1 cellular context compared by ENCODE assay signal in the genomic region with DNA sequence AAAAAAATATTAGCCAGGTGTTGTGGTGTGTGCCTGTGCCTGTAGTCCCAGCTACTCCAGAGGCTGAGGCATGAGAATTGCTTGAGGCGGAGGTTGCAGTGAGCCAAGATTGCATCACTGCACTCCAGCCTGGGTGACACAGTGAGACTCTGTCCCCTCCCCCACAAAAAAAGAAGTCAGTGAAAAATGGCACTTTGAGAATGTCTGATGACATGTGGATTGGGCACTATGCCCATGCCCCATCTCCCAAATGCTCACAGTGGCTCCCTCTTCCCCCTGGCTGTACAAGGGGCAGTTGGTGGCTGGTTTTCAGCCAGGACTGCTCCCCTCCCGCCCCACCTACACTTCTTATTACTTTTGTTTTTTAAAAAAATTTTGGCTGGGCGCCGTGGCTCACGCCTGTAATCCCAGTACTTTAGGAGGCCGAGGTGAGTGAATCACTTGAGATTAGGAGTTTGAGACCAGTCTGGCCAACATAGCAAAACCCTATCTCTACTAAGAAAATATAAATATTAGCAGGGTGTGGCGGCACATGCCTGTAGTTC.
A peak's percentile ranks its signal among the peaks of the same experiment; 100 is the strongest.
TF ChIP-seq lines count a peak whose summit lies in the region.

No MANE protein-coding gene starts in this region.

TF ChIP-seq in K562, 482 proteins besides CTCF, POLR2A, EP300 and RAD21 (continued from another document):
- TF ChIP-seq MLX (CRISPR knock-in tag; conservative IDR thresholded peaks at IDR 0.05) = no peak
- no peak for TF ChIP-seq SIN3B (IDR thresholded peaks at IDR 0.05; ENCODE audit: low read depth)
- TF ChIP-seq ZNF23 (CRISPR knock-in tag; IDR thresholded peaks at IDR 0.05) = no peak
- no peak for TF ChIP-seq HDAC1 (IDR thresholded peaks at IDR 0.05)
- no peak for TF ChIP-seq POLR3G (IDR thresholded peaks at IDR 0.05; ENCODE audit: extremely low read depth, insufficient read length, insufficient replicate concordance)
- no peak for TF ChIP-seq MAFK (IDR thresholded peaks at IDR 0.05; ENCODE audit: low read length)
- no peak for TF ChIP-seq PHF20 (IDR thresholded peaks at IDR 0.05; ENCODE audit: partially characterized antibody)
- TF ChIP-seq ATF3 (IDR thresholded peaks at IDR 0.05) = peak; percentile 94
- TF ChIP-seq ATF3 (CRISPR knock-in tag; conservative IDR thresholded peaks at IDR 0.05) = no peak
- TF ChIP-seq, protein P1, sequence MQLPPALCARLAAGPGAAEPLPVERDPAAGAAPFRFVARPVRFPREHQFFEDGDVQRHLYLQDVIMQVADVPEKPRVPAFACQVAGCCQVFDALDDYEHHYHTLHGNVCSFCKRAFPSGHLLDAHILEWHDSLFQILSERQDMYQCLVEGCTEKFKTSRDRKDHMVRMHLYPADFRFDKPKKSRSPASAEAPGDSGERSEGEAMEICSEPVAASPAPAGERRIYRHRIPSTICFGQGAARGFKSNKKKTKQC (CRISPR knock-in tag; IDR thresholded peaks at IDR 0.05) = no peak
- TF ChIP-seq C11orf30 (IDR thresholded peaks at IDR 0.05; ENCODE audit: low read depth) = no peak
- no peak for TF ChIP-seq XRCC4 (IDR thresholded peaks at IDR 0.05; ENCODE audit: extremely low read depth, insufficient read depth, insufficient read length)
- peak; percentile 54; the same call in 1 of the 2 replicates for TF ChIP-seq CEBPB (tag; IDR thresholded peaks at IDR 0.05)
- no peak for TF ChIP-seq PML (IDR thresholded peaks at IDR 0.05; ENCODE audit: low read length)
- TF ChIP-seq HES1 (IDR thresholded peaks at IDR 0.05; ENCODE audit: low read depth) = no peak
- TF ChIP-seq CEBPG (CRISPR knock-in tag; IDR thresholded peaks at IDR 0.05) = peak; percentile 89
- peak; percentile 79 to 88 for TF ChIP-seq CEBPG (tag; conservative IDR thresholded peaks at IDR 0.05 in 1 of 2, IDR thresholded peaks at IDR 0.05 in 1 of 2)
- no peak for TF ChIP-seq ZFX (CRISPR knock-in tag; IDR thresholded peaks at IDR 0.05)
- TF ChIP-seq ZNF384 (IDR thresholded peaks at IDR 0.05; ENCODE audit: low read depth, low read length) = peak; percentile 65; the same call in 1 of the 2 replicates
- TF ChIP-seq LCOR (CRISPR knock-in tag; IDR thresholded peaks at IDR 0.05) = no peak
- no peak for TF ChIP-seq ZNF57 (CRISPR knock-in tag; IDR thresholded peaks at IDR 0.05)
- no peak for TF ChIP-seq CBX3 (IDR thresholded peaks at IDR 0.05; ENCODE audit: borderline replicate concordance in 1 of 2, low read length in 2 of 2)
- TF ChIP-seq MAZ (CRISPR knock-in tag; conservative IDR thresholded peaks at IDR 0.05 in 1 of 2, IDR thresholded peaks at IDR 0.05 in 1 of 2) = 0 out of 4 replicates have a peak, but pooled peaks of 1 of the 2 experiments have one; percentile 17
- TF ChIP-seq SIRT6 (IDR thresholded peaks at IDR 0.05; ENCODE audit: low read depth, low read length) = no peak
- no peak for TF ChIP-seq BDP1 (IDR thresholded peaks at IDR 0.05; ENCODE audit: insufficient read depth, insufficient read length)
- TF ChIP-seq ARID2 (IDR thresholded peaks at IDR 0.05) = no peak
- no peak for TF ChIP-seq DNMT1 (IDR thresholded peaks at IDR 0.05)
- TF ChIP-seq, protein P2, sequence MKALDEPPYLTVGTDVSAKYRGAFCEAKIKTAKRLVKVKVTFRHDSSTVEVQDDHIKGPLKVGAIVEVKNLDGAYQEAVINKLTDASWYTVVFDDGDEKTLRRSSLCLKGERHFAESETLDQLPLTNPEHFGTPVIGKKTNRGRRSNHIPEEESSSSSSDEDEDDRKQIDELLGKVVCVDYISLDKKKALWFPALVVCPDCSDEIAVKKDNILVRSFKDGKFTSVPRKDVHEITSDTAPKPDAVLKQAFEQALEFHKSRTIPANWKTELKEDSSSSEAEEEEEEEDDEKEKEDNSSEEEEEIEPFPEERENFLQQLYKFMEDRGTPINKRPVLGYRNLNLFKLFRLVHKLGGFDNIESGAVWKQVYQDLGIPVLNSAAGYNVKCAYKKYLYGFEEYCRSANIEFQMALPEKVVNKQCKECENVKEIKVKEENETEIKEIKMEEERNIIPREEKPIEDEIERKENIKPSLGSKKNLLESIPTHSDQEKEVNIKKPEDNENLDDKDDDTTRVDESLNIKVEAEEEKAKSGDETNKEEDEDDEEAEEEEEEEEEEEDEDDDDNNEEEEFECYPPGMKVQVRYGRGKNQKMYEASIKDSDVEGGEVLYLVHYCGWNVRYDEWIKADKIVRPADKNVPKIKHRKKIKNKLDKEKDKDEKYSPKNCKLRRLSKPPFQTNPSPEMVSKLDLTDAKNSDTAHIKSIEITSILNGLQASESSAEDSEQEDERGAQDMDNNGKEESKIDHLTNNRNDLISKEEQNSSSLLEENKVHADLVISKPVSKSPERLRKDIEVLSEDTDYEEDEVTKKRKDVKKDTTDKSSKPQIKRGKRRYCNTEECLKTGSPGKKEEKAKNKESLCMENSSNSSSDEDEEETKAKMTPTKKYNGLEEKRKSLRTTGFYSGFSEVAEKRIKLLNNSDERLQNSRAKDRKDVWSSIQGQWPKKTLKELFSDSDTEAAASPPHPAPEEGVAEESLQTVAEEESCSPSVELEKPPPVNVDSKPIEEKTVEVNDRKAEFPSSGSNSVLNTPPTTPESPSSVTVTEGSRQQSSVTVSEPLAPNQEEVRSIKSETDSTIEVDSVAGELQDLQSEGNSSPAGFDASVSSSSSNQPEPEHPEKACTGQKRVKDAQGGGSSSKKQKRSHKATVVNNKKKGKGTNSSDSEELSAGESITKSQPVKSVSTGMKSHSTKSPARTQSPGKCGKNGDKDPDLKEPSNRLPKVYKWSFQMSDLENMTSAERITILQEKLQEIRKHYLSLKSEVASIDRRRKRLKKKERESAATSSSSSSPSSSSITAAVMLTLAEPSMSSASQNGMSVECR (CRISPR knock-in tag; IDR thresholded peaks at IDR 0.05) = no peak
- no peak for TF ChIP-seq RBFOX2 (IDR thresholded peaks at IDR 0.05; ENCODE audit: low read depth, low read length)
- TF ChIP-seq RUNX1 (IDR thresholded peaks at IDR 0.05; ENCODE audit: low read depth) = no peak
- no peak for TF ChIP-seq SAFB2 (IDR thresholded peaks at IDR 0.05; ENCODE audit: borderline replicate concordance, low read depth, low read length, severe bottlenecking)
- TF ChIP-seq TRIM24 (IDR thresholded peaks at IDR 0.05) = peak in 1 of 2 experiments; percentile 15; a peak in 1 of 4 replicates
- TF ChIP-seq, protein P3, sequence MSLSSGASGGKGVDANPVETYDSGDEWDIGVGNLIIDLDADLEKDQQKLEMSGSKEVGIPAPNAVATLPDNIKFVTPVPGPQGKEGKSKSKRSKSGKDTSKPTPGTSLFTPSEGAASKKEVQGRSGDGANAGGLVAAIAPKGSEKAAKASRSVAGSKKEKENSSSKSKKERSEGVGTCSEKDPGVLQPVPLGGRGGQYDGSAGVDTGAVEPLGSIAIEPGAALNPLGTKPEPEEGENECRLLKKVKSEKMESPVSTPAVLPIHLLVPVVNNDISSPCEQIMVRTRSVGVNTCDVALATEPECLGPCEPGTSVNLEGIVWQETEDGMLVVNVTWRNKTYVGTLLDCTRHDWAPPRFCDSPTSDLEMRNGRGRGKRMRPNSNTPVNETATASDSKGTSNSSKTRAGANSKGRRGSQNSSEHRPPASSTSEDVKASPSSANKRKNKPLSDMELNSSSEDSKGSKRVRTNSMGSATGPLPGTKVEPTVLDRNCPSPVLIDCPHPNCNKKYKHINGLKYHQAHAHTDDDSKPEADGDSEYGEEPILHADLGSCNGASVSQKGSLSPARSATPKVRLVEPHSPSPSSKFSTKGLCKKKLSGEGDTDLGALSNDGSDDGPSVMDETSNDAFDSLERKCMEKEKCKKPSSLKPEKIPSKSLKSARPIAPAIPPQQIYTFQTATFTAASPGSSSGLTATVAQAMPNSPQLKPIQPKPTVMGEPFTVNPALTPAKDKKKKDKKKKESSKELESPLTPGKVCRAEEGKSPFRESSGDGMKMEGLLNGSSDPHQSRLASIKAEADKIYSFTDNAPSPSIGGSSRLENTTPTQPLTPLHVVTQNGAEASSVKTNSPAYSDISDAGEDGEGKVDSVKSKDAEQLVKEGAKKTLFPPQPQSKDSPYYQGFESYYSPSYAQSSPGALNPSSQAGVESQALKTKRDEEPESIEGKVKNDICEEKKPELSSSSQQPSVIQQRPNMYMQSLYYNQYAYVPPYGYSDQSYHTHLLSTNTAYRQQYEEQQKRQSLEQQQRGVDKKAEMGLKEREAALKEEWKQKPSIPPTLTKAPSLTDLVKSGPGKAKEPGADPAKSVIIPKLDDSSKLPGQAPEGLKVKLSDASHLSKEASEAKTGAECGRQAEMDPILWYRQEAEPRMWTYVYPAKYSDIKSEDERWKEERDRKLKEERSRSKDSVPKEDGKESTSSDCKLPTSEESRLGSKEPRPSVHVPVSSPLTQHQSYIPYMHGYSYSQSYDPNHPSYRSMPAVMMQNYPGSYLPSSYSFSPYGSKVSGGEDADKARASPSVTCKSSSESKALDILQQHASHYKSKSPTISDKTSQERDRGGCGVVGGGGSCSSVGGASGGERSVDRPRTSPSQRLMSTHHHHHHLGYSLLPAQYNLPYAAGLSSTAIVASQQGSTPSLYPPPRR (CRISPR knock-in tag; IDR thresholded peaks at IDR 0.05; ENCODE audit: borderline replicate concordance) = no peak
- TF ChIP-seq ATF7 (IDR thresholded peaks at IDR 0.05) = peak; percentile 47; the same call in 1 of the 2 replicates
- no peak for TF ChIP-seq ZNF668 (CRISPR knock-in tag; IDR thresholded peaks at IDR 0.05)
- no peak for TF ChIP-seq FOXK2 (conservative IDR thresholded peaks at IDR 0.05 in 1 of 2, IDR thresholded peaks at IDR 0.05 in 1 of 2; ENCODE audit: low read depth in 2 of 2)
- TF ChIP-seq JUND (IDR thresholded peaks at IDR 0.05; ENCODE audit: borderline replicate concordance, low read depth, low read length) = peak; percentile 56; the same call in 1 of the 2 replicates
- no peak for TF ChIP-seq JUND (tag; IDR thresholded peaks at IDR 0.05; ENCODE audit: borderline replicate concordance, low read depth, low read length)
- no peak for TF ChIP-seq CCAR2 (IDR thresholded peaks at IDR 0.05; ENCODE audit: low read depth, low read length)
- TF ChIP-seq CAMTA2 (CRISPR knock-in tag; conservative IDR thresholded peaks at IDR 0.05) = no peak
- TF ChIP-seq SUPT5H (IDR thresholded peaks at IDR 0.05) = no peak
- TF ChIP-seq ZNF75A (CRISPR knock-in tag; IDR thresholded peaks at IDR 0.05) = no peak
- no peak for TF ChIP-seq STAT5A (IDR thresholded peaks at IDR 0.05; ENCODE audit: borderline replicate concordance, low read length)
- TF ChIP-seq ZNF583 (CRISPR knock-in tag; IDR thresholded peaks at IDR 0.05) = no peak
- no peak for TF ChIP-seq COPS2 (conservative IDR thresholded peaks at IDR 0.05)
- TF ChIP-seq BRF2 (IDR thresholded peaks at IDR 0.05; ENCODE audit: borderline replicate concordance, insufficient read depth, insufficient read length) = no peak
- TF ChIP-seq, protein P4, sequence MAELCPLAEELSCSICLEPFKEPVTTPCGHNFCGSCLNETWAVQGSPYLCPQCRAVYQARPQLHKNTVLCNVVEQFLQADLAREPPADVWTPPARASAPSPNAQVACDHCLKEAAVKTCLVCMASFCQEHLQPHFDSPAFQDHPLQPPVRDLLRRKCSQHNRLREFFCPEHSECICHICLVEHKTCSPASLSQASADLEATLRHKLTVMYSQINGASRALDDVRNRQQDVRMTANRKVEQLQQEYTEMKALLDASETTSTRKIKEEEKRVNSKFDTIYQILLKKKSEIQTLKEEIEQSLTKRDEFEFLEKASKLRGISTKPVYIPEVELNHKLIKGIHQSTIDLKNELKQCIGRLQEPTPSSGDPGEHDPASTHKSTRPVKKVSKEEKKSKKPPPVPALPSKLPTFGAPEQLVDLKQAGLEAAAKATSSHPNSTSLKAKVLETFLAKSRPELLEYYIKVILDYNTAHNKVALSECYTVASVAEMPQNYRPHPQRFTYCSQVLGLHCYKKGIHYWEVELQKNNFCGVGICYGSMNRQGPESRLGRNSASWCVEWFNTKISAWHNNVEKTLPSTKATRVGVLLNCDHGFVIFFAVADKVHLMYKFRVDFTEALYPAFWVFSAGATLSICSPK (IDR thresholded peaks at IDR 0.05; ENCODE audit: borderline replicate concordance) = no peak
- no peak for TF ChIP-seq GABPB2 (CRISPR knock-in tag; conservative IDR thresholded peaks at IDR 0.05)
